ENCODE assay signal across 7 cellular contexts in the genomic region with DNA sequence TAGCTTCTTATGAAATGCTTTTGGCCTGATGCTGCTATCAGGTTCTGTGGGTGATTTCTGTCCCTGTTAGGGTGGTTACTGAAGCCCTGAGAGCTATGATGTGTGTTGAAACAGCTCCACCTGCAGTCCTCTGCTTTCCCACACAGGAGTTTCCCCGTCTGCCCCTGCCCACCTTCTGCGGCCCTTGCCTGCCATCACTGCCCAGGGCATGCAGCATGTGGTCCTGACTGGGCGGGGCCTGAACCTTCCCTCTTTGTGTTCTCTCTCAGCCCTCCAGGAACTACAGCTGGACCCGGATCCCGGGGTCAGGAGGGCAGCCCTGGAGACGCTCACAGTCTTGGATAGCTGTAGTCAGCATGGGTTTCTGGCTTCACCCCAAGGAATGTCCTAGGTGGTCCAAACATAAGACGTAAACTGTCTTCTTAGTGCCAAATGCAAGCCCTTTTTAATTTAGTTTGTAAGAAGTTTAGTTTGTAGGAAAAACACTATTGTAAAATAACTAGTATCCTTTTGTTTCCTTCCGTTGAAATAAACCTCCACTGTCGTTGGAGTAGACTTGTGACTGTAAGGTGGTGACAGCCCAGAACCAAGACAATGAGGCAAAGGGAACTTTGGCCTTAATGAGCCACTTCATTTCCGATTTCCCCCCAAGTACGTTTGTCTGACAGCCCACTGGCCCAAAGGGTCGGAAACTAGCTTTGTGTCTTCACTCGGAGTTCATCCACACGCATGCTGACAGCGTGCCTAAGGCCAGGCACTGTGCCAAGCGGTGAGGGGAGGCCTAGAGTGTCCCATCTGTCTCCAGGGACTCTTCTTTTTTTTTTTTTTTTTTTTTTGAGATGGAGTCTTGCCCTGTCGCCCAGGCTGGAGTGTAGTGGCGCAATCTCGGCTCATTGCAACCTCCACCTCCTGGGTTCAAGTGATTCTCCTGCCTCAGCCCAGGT. TPM values are rescaled to one million over a fixed set of nuclear protein-coding genes. Genes with fewer than 3 reads are reported as not detected.
DNase-seq lines count a peak whose midpoint lies in the region; ATAC-seq and TF ChIP-seq lines count a peak whose summit lies in the region.

No MANE protein-coding gene starts in this region.

- dilution Hi-C loops in mammary epithelial cell (cut with HindIII; ENCODE audit: low sequenced_read_pairs): no loop called here

- ATAC-seq in HG03520 (IDR thresholded peaks at IDR 0.05; ENCODE audit: unreplicated experiment): no peak

- peaks cover 32% of the 10 kb centered on the region for H3K36me3 Mint-ChIP-seq in nephron (ENCODE audit: low read depth)

- H3K36me3 ChIP-seq in mammary epithelial cell (ENCODE audit: insufficient read depth, low read length): peaks cover 24% of the 10 kb centered on the region
- no peaks in the 10 kb centered on the region for H3K36me3 ChIP-seq in adrenal gland (replicated peaks in 1 of 2)

- H3K9me3 ChIP-seq in mammary epithelial cell (replicated peaks; ENCODE audit: insufficient read depth, low read length) (no peaks in the 10 kb centered on the region), adrenal gland (replicated peaks in 1 of 3) (no peaks in the 10 kb centered on the region)

- WGBS in mammary epithelial cell (ENCODE audit: low coverage, missing lambda C conversion rate): 89% methylated on average over 16 of the region's 19 CpGs
- 70 to 88% (median 77%) methylated on average over 15 to 19 of the region's 19 CpGs for WGBS in adrenal gland, 4 donors

- peak overlapping the region in 1 of 3 experiments; percentile 68 for H3K27ac Mint-ChIP-seq in nephron

- TSS peak; percentile 7 for BruUV-seq in mammary epithelial cell (replicated peaks; lab: Mats Ljungman, UMichigan)

- H4K20me1 ChIP-seq in mammary epithelial cell (ENCODE audit: insufficient read depth, low read length): no peaks in the 10 kb centered on the region

- H3K27me3 Mint-ChIP-seq in nephron (ENCODE audit: low read depth): no peaks in the 10 kb centered on the region

- H3K9ac ChIP-seq in mammary epithelial cell (ENCODE audit: insufficient read depth, low read length): no peak overlapping the region

- H3K79me2 ChIP-seq in mammary epithelial cell (ENCODE audit: insufficient read depth, low read length): peaks cover 36% of the 10 kb centered on the region

- no peak overlapping the region for H3K4me2 ChIP-seq in mammary epithelial cell (ENCODE audit: insufficient read depth, low read depth, low read length)

- no peak for TF ChIP-seq POLR2A in adrenal gland (IDR thresholded peaks at IDR 0.05)

- H3K9me3 Mint-ChIP-seq in nephron: no peaks in the 10 kb centered on the region

- H2AFZ ChIP-seq in mammary epithelial cell (ENCODE audit: low read depth, low read length): no peak overlapping the region

- H3K4me3 Mint-ChIP-seq in nephron: no peak overlapping the region

- peaks cover 19% of the 10 kb centered on the region for H3K4me1 Mint-ChIP-seq in nephron

- peak; percentile 13 for TF ChIP-seq CTCF in GM10266 (IDR thresholded peaks at IDR 0.05; ENCODE audit: control insufficient read depth, insufficient read depth, low read depth, missing control alignments)
- TF ChIP-seq CTCF in mammary epithelial cell (conservative IDR thresholded peaks at IDR 0.05 in 1 of 2, IDR thresholded peaks at IDR 0.05 in 1 of 2; ENCODE audit: extremely low read depth in 1 of 2, insufficient read depth in 1 of 2, low read depth in 1 of 2, low read length in 2 of 2): peak; percentile 12 to 53
- peak; percentile 24 to 44 (median 30) for TF ChIP-seq CTCF in nephron (IDR thresholded peaks at IDR 0.05; ENCODE audit: unreplicated experiment in 3 of 3)
- no peak for TF ChIP-seq CTCF in adrenal gland (IDR thresholded peaks at IDR 0.05)

- H3K27ac ChIP-seq in mammary epithelial cell (ENCODE audit: insufficient read depth, low read depth, low read length) (no peak overlapping the region), adrenal gland (no peak overlapping the region)

- DNase-seq in GM10266 (ENCODE audit: extremely low spot score): peak; percentile 33
- peak; percentile 61 for DNase-seq in NCI-H2171 treated with DMSO at 0.1 percent for 48 hours (lab: John Stamatoyannopoulos, UW)
- DNase-seq in mammary epithelial cell: peak; percentile 63
- no peak for DNase-seq in adrenal gland
- no peak for DNase-seq in stimulated activated CD4-positive, alpha-beta T cell treated with anti-CD3 and anti-CD28 coated beads, Interleukin-1b, Interleukin-23, amount 100 ng/mL, for 48 hours

- H3K4me3 ChIP-seq in mammary epithelial cell (replicated peaks in 1 of 3; ENCODE audit: insufficient read depth in 1 of 3, low read depth in 2 of 3, low read length in 3 of 3) (no peak overlapping the region), adrenal gland (no peak overlapping the region)

- peaks cover 16% of the 10 kb centered on the region for H3K4me1 ChIP-seq in mammary epithelial cell (ENCODE audit: insufficient read depth, low read length)
- H3K4me1 ChIP-seq in adrenal gland (replicated peaks in 1 of 2): no peaks in the 10 kb centered on the region

- intact Hi-C loops in mammary epithelial cell (cut with micrococcal nuclease) (loop anchor here (1.0 to 5.0 kb wide), 5 partner anchors 266 to 581 kb away; partner anchors contain the start of genes ATG16L1 and USP40), adrenal gland (cut with DNase I) (no loop called here)

- CTCF ChIA-PET in mammary epithelial cell (lab: Charles Lee; ENCODE audit: low non-redundant PET): interaction anchor here (0.5 to 0.7 kb wide), 3 partner anchors 352 to 511 kb away, joined by 3 to 4 read pairs (median 3); no protein-coding TSS in a partner anchor

- in situ Hi-C loops in mammary epithelial cell (cut with MboI; ENCODE audit: low sequenced_read_pairs in 2 of 2): no loop called here

- H3K27me3 ChIP-seq in mammary epithelial cell (ENCODE audit: insufficient read depth, low read length) (no peaks in the 10 kb centered on the region), adrenal gland (no peaks in the 10 kb centered on the region)

RNA-seq across cellular contexts. Expression of gene HJURP, which starts 21.2 kb away (rescaled TPM):
- total RNA-seq in mammary epithelial cell (10 to 100 TPM in 1 of 2 donors, under 1 TPM in 1; 0.67 to 43.5 TPM), adrenal gland (1 to 10 TPM in 6 of 8 donors, under 1 TPM in 2; 0.28 to 3.6 (median 1.6) TPM)
- polyA plus RNA-seq in mammary epithelial cell (38.6 TPM), adrenal gland (1 to 10 TPM in 1 of 3 donors, under 1 TPM in 2; 0.61 to 2.2 (median 0.72) TPM)
- 67.1 TPM for polyA minus RNA-seq in mammary epithelial cell

RNA-seq across cellular contexts. Expression of gene MROH2A, which starts 55.0 kb away (rescaled TPM):
- total RNA-seq in mammary epithelial cell (under 1 TPM in 1 of 2 donors, not detected in 1; 0.50 TPM), adrenal gland (not detected)
- polyA plus RNA-seq in mammary epithelial cell (0.10 TPM), adrenal gland (under 1 TPM in 1 of 3 donors, not detected in 2; 0.13 TPM)
- not detected for polyA minus RNA-seq in mammary epithelial cell

Comparison
In these comparisons a context has a peak if more than half of its experiments do, and no peak if none do; other contexts are left out.
1. DNase-seq: peak in GM10266 (single experiment), NCI-H2171 treated with DMSO at 0.1 percent for 48 hours (single experiment) and mammary epithelial cell (single experiment); none in adrenal gland (0 of 7) and stimulated activated CD4-positive, alpha-beta T cell treated with anti-CD3 and anti-CD28 coated beads, Interleukin-1b, Interleukin-23, amount 100 ng/mL, for 48 hours (single experiment).
2. CTCF ChIP-seq: peak in GM10266 (single experiment), mammary epithelial cell (2 of 2) and nephron (3 of 3); none in adrenal gland (0 of 6).